In the genomic region with DNA sequence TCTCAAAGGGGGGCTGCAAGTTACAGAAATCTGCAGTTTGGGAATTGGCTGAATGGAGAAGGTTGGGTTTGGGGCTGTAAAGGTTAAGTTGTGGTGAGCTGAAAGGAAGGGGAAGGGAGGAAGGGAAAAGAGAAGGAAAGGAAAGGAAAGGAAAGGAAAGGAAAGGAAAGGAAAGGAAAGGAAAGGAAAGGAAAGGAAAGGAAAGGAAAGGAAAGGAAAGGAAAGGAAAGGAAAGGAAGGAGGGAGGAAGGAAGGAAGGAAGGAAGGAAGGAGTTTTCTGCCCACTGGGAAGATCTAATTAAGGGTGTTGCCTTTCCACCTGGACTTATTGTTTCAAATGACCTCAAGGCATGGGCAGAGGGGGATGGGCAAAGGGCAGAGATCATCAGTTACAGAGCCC, we compare ENCODE assay signal across 6 cellular contexts. TPM values are rescaled to one million over a fixed set of nuclear protein-coding genes. Genes with fewer than 3 reads are reported as not detected.
"Had no signal": no experiment of that assay in that cellular context is flagged by ENCODE, and none has a peak within 500 bp of the region (broad histone marks: within the 10 kb centered on the region; RNA-seq: fewer than 3 reads in every experiment).

No MANE protein-coding gene starts in this region.

RNA-seq across cellular contexts. Expression of a gene that starts 16.2 kb away (rescaled TPM):
- total RNA-seq: naive thymus-derived CD8-positive, alpha-beta T cell; neural crest cell; osteocyte; pulmonary artery endothelial cell had no signal
- polyA plus RNA-seq: naive thymus-derived CD4-positive, alpha-beta T cell; smooth muscle cell had no signal
